In the genomic region with DNA sequence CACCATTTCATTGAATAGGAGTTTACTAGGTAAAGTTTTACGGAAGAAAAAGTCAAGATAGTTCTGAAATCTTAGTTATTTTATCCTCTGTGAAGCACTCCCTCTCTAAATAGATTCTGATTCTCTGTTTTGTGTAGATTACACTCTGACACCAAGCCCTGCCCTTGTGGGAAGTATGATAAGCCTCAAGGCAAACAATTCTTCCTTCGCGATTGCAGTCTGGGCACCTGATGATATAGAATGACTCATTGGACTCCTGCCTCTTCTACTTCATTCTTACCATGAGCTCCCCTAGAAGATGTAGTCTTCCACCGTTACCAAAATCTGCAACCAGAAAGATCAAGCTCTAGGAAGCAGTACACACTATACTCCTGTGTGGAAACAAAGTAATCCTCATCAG, we compare ENCODE assay signal across 24 cellular contexts.
DNase-seq lines count a peak whose midpoint lies in the region; ATAC-seq and TF ChIP-seq lines count a peak whose summit lies in the region.
"Had no signal": no experiment of that assay in that cellular context is flagged by ENCODE, and none has a peak within 500 bp of the region (broad histone marks: within the 10 kb centered on the region; RNA-seq: fewer than 3 reads in every experiment).

No MANE protein-coding gene starts in this region.

- intact Hi-C loops in dorsolateral prefrontal cortex (cut with DNase I) = no loop called here

- H3K27me3 ChIP-seq in dorsolateral prefrontal cortex = no peaks in the 10 kb centered on the region
- H3K27me3 ChIP-seq: left lung had no signal

- ATAC-seq in GM18873 (IDR thresholded peaks at IDR 0.05; ENCODE audit: low FRiP score, unreplicated experiment) (no peak), GM18858 (IDR thresholded peaks at IDR 0.05; ENCODE audit: unreplicated experiment) (no peak)
- ATAC-seq: activated CD8-positive, alpha-beta T cell treated with anti-CD3 and anti-CD28 coated beads for 36 hours; esophagus mucosa; left lung; psoas muscle; T-cell had no signal

- TF ChIP-seq CTCF in dorsolateral prefrontal cortex (IDR thresholded peaks at IDR 0.05 in 54 of 56, conservative IDR thresholded peaks at IDR 0.05 in 2 of 56; ENCODE audit: low read depth in 1 of 56, partially characterized antibody in 56 of 56) = no peak

- H3K27ac ChIP-seq in dorsolateral prefrontal cortex = no peak overlapping the region
- H3K27ac ChIP-seq: left lung, psoas muscle had no signal

- H3K4me3 ChIP-seq in dorsolateral prefrontal cortex = no peak overlapping the region
- H3K4me3 ChIP-seq: left lung, psoas muscle, smooth muscle cell had no signal

- DNase-seq in CMK (ENCODE audit: low read depth) (peak; percentile 86), M059J (ENCODE audit: low read depth) (peak; percentile 54), amniotic epithelial cell (ENCODE audit: low read depth) (peak; percentile 32), iris pigment epithelial cell (ENCODE audit: low read depth) (peak; percentile 45), dorsolateral prefrontal cortex (no peak), islet precursor cell (no peak)
- DNase-seq: activated CD8-positive, alpha-beta T cell treated with anti-CD3 and anti-CD28 coated beads for 36 hours; activated naive CD4-positive, alpha-beta T cell treated with anti-CD3 and anti-CD28 coated beads, Interleukin-2, amount 50 U/mL, for 16 hours; activated T-cell treated with anti-CD3 and anti-CD28 coated beads, Interleukin-2, amount 50 U/mL, for 1 hour; CD4-positive, CD25-positive, alpha-beta regulatory T cell; DMS79; KG1; left lung; NCI-H1092; NCI-H2107; NCI-H526; psoas muscle; SHP77 treated with DMSO at 0.1 percent for 48 hours; stimulated activated CD4-positive, alpha-beta T cell treated with anti-CD3 and anti-CD28 coated beads, Interleukin-4, amount 100 ng/mL, for 4 hours; T-cell had no signal

Comparison
In these comparisons a context has a peak if more than half of its experiments do, and no peak if none do; other contexts are left out.
1. DNase-seq: peak in CMK (single experiment), M059J (single experiment), amniotic epithelial cell (single experiment) and iris pigment epithelial cell (single experiment); none in dorsolateral prefrontal cortex (0 of 10) and islet precursor cell (single experiment).